ENCODE assay signal across 15 cellular contexts in genomic region chr14:53042480-53042879, GRCh38.
DNase-seq lines count a peak whose midpoint lies in the region; TF ChIP-seq lines count a peak whose summit lies in the region.
"Had no signal": no experiment of that assay in that cellular context is flagged by ENCODE, and none has a peak within 500 bp of the region (broad histone marks: within the 10 kb centered on the region; RNA-seq: fewer than 3 reads in every experiment).

No MANE protein-coding gene starts in this region.

- CTCF ChIA-PET in AG04450 (lab: Charles Lee): no interaction called here

- H3K4me3 ChIP-seq in AG04450 (ENCODE audit: low read depth, low read length) (peak overlapping the region; percentile 26), cardiac fibroblast (replicated peaks in 1 of 2; ENCODE audit: low read depth in 2 of 2, low read length in 2 of 2) (peak overlapping the region in 1 of 2 donors; percentile 8), right atrium auricular region (peak overlapping the region in 1 of 2 donors; percentile 7), neuronal stem cell (ENCODE audit: low read length in 2 of 2) (no peak overlapping the region)

- H4K91ac ChIP-seq in neuronal stem cell (ENCODE audit: low read depth, low read length, poor library complexity): no peak overlapping the region

- H3K4ac ChIP-seq in neuronal stem cell (ENCODE audit: low read length): no peak overlapping the region

- no peaks in the 10 kb centered on the region for H3K79me1 ChIP-seq in neuronal stem cell (ENCODE audit: low read depth, low read length)

- no peak overlapping the region for H4K8ac ChIP-seq in neuronal stem cell (ENCODE audit: low read depth, low read length)

- H3K9me3 ChIP-seq in AG04450 (ENCODE audit: control insufficient read depth, insufficient read depth, low read length) (no peaks in the 10 kb centered on the region), right atrium auricular region (no peaks in the 10 kb centered on the region), neuronal stem cell (replicated peaks in 1 of 2; ENCODE audit: control insufficient read depth in 2 of 2, insufficient read depth in 1 of 2, low read depth in 1 of 2, low read length in 2 of 2) (peaks cover 0 to 2% of the 10 kb centered on the region in 2 donors)

- no peak overlapping the region for H3K9ac ChIP-seq in neuronal stem cell (ENCODE audit: low read depth, low read length, poor library complexity)

- no peak overlapping the region for H2BK5ac ChIP-seq in neuronal stem cell (ENCODE audit: low read length)

- no peak overlapping the region for H3K4me2 ChIP-seq in neuronal stem cell (ENCODE audit: insufficient read depth, low read length, poor library complexity, severe bottlenecking)

- no peak overlapping the region for H2AFZ ChIP-seq in neuronal stem cell (ENCODE audit: low read length)

- no peak overlapping the region for H3K18ac ChIP-seq in neuronal stem cell (ENCODE audit: low read length)

- DNase-seq in AG04450 (ENCODE audit: low read depth, low spot score) (no peak), cardiac fibroblast (ENCODE audit: low read depth in 2 of 2) (peak; percentile 29 to 81), right atrium auricular region (ENCODE audit: low spot score) (no peak), pulmonary artery endothelial cell (ENCODE audit: low read depth, low spot score) (peak; percentile 27), neuronal stem cell (ENCODE audit: low spot score) (no peak), middle frontal gyrus (ENCODE audit: extremely low spot score, low spot score) (no peak), COLO829 (ENCODE audit: low spot score) (no peak), NCI-H345 (lab: John Stamatoyannopoulos, UW) (no peak)
- DNase-seq: ACHN; activated naive CD8-positive, alpha-beta T cell treated with anti-CD3 and anti-CD28 coated beads, Interleukin-2, amount 10 ng/mL, durations not matched to agents 7 days and 5 days; activated T-cell treated with anti-CD3 and anti-CD28 coated beads, Interleukin-2, amount 50 U/mL, for 4 hours; cortex of kidney; NCI-H1417; NCI-H2227 treated with DMSO at 0.1 percent for 48 hours; stimulated activated CD4-positive, alpha-beta T cell treated with anti-CD3 and anti-CD28 coated beads, Interleukin-15, amount 100 ng/mL, for 24 hours had no signal

- H3K36me3 ChIP-seq in right atrium auricular region (no peaks in the 10 kb centered on the region), neuronal stem cell (replicated peaks in 1 of 2; ENCODE audit: control insufficient read depth in 2 of 2, insufficient read depth in 2 of 2, low read length in 2 of 2) (peaks cover 6 to 65% of the 10 kb centered on the region in 2 donors)

- no peak overlapping the region for H2BK15ac ChIP-seq in neuronal stem cell (ENCODE audit: low read length)

- POLR2A ChIA-PET in AG04450 (lab: Yijun Ruan, JAX): interaction anchor here (0.5 to 1.4 kb wide), 4 partner anchors 9 to 175 kb away, joined by 3 to 10 read pairs (median 5); no protein-coding TSS in a partner anchor

- H3K4me1 ChIP-seq in right atrium auricular region: peaks cover 0 to 39% of the 10 kb centered on the region in 2 donors
- no peaks in the 10 kb centered on the region for H3K4me1 ChIP-seq in neuronal stem cell (ENCODE audit: control insufficient read depth in 2 of 2, insufficient read depth in 1 of 2, low read depth in 1 of 2, low read length in 2 of 2)

- H3K23ac ChIP-seq in neuronal stem cell (ENCODE audit: low read depth, low read length, poor library complexity): no peak overlapping the region

- H2BK12ac ChIP-seq in neuronal stem cell (ENCODE audit: low read length): no peak overlapping the region

- H3K27ac ChIP-seq in AG04450 (ENCODE audit: low read depth, low read length) (peak overlapping the region; percentile 58), right atrium auricular region (peak overlapping the region; percentile 38 to 81), neuronal stem cell (replicated peaks; ENCODE audit: low read length) (no peak overlapping the region)

- H2AK5ac ChIP-seq in neuronal stem cell (ENCODE audit: low read depth, low read length): no peak overlapping the region

- H3K14ac ChIP-seq in neuronal stem cell (ENCODE audit: low read length): no peak overlapping the region

- TF ChIP-seq CTCF in AG04450 (IDR thresholded peaks at IDR 0.05; ENCODE audit: low read depth, low read length) (no peak), cardiac fibroblast (IDR thresholded peaks at IDR 0.05; ENCODE audit: low read depth, low read length) (no peak), right atrium auricular region (IDR thresholded peaks at IDR 0.05) (no peak)

- H2BK120ac ChIP-seq in neuronal stem cell (ENCODE audit: low read depth, low read length): no peak overlapping the region

- no CpG with 5 or more reads among the region's 4 CpGs for WGBS in neuronal stem cell (ENCODE audit: extremely low coverage in 2 of 2, insufficient read length in 2 of 2, insufficient replicate concordance in 1 of 2), 2 donors

- H3K27me3 ChIP-seq in AG04450 (ENCODE audit: control insufficient read depth, insufficient read depth, low read length): no peaks in the 10 kb centered on the region
- H3K27me3 ChIP-seq in right atrium auricular region: no peaks in the 10 kb centered on the region
- no peaks in the 10 kb centered on the region for H3K27me3 ChIP-seq in neuronal stem cell (ENCODE audit: control insufficient read depth in 3 of 3, insufficient read depth in 3 of 3, low read depth in 1 of 3, low read length in 3 of 3)

Comparison
In these comparisons a context has a peak if more than half of its experiments do, and no peak if none do; other contexts are left out.
1. DNase-seq: peak in cardiac fibroblast (2 of 2) and pulmonary artery endothelial cell (single experiment); none in AG04450 (single experiment), right atrium auricular region (single experiment), neuronal stem cell (single experiment), middle frontal gyrus (single experiment), COLO829 (single experiment) and NCI-H345 (single experiment).